1 cellular context compared by ENCODE assay signal in the genomic region with DNA sequence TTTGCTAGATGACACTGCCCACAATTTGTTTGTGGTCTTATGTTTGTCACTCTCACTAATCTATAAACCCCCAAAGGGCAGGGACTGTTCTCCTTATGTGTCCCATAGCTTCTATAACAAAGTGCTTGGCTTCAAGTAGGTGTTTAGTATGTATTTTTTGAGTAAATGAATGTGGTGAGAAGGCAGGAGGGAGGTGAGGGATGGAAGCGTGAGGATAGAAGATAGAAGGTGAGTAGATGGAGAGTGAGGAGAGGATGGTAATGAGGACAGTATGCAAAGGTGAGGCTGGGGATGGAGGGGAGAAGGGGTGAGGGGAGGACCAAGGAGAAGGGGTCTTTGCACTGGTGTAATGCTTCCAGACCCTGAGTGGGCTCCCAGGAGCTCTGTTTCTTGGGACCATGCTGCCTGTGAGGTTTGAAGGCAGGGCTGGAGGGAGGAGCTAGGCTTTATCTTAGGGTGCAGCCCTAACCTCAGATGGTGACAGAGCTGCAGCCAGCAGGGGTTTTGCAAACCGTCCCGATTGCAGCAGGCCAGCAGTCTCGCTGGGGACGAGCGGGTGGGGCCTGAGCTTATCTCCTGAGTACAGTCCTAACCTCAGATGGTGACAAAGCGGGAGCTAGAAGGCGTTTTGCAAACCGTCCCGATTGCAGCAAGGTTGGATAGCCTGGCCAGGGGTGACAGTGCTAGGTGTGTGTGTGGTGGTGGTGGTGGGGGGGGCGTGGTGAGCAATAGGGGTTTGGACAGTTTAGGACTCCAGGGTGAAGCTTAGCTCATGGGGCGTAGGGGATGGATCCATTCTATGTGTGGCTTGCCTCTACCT.
TF ChIP-seq lines count a peak whose summit lies in the region.

No MANE protein-coding gene starts in this region.

TF ChIP-seq in K562, 482 proteins besides CTCF, POLR2A, EP300 and RAD21 (continued from another document and continues in another):
- TF ChIP-seq, protein P1, sequence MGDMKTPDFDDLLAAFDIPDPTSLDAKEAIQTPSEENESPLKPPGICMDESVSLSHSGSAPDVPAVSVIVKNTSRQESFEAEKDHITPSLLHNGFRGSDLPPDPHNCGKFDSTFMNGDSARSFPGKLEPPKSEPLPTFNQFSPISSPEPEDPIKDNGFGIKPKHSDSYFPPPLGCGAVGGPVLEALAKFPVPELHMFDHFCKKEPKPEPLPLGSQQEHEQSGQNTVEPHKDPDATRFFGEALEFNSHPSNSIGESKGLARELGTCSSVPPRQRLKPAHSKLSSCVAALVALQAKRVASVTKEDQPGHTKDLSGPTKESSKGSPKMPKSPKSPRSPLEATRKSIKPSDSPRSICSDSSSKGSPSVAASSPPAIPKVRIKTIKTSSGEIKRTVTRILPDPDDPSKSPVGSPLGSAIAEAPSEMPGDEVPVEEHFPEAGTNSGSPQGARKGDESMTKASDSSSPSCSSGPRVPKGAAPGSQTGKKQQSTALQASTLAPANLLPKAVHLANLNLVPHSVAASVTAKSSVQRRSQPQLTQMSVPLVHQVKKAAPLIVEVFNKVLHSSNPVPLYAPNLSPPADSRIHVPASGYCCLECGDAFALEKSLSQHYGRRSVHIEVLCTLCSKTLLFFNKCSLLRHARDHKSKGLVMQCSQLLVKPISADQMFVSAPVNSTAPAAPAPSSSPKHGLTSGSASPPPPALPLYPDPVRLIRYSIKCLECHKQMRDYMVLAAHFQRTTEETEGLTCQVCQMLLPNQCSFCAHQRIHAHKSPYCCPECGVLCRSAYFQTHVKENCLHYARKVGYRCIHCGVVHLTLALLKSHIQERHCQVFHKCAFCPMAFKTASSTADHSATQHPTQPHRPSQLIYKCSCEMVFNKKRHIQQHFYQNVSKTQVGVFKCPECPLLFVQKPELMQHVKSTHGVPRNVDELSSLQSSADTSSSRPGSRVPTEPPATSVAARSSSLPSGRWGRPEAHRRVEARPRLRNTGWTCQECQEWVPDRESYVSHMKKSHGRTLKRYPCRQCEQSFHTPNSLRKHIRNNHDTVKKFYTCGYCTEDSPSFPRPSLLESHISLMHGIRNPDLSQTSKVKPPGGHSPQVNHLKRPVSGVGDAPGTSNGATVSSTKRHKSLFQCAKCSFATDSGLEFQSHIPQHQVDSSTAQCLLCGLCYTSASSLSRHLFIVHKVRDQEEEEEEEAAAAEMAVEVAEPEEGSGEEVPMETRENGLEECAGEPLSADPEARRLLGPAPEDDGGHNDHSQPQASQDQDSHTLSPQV (IDR thresholded peaks at IDR 0.05) = no peak
- TF ChIP-seq ATF3 (IDR thresholded peaks at IDR 0.05) (peak; percentile 89), ATF3 (CRISPR knock-in tag; conservative IDR thresholded peaks at IDR 0.05) (peak; percentile 89), BHLHE40 (IDR thresholded peaks at IDR 0.05; ENCODE audit: low read length) (peak; percentile 85), FOXA1 (IDR thresholded peaks at IDR 0.05; ENCODE audit: borderline replicate concordance) (no peak), SMARCC2 (IDR thresholded peaks at IDR 0.05; ENCODE audit: low read depth) (peak; percentile 94), NR0B1 (IDR thresholded peaks at IDR 0.05; ENCODE audit: partially characterized antibody) (no peak), ZNF444 (CRISPR knock-in tag; IDR thresholded peaks at IDR 0.05) (no peak), TAF15 (IDR thresholded peaks at IDR 0.05; ENCODE audit: low read depth, low read length) (no peak), CCAR2 (IDR thresholded peaks at IDR 0.05; ENCODE audit: low read depth, low read length) (no peak), ESRRA (IDR thresholded peaks at IDR 0.05; ENCODE audit: borderline replicate concordance, low read depth) (peak; percentile 96; the same call in 1 of the 2 replicates), TCF7 (IDR thresholded peaks at IDR 0.05; ENCODE audit: borderline replicate concordance) (0 out of 2 replicates have a peak, but pooled peaks have one; percentile 68), TRIM24 (IDR thresholded peaks at IDR 0.05) (peak; percentile 96 to 97), RBM14 (IDR thresholded peaks at IDR 0.05; ENCODE audit: borderline replicate concordance, insufficient read depth, low read depth, low read length) (no peak), RFX5 (IDR thresholded peaks at IDR 0.05; ENCODE audit: low read depth, low read length) (no peak), TEAD2 (tag; IDR thresholded peaks at IDR 0.05) (no peak), SETDB1 (IDR thresholded peaks at IDR 0.05; ENCODE audit: low read length) (no peak), MCM5 (IDR thresholded peaks at IDR 0.05; ENCODE audit: low read depth) (no peak), PTTG1 (tag; IDR thresholded peaks at IDR 0.05; ENCODE audit: low read depth) (no peak), NR3C1 (CRISPR knock-in tag; IDR thresholded peaks at IDR 0.05) (no peak), FOXK1 (CRISPR knock-in tag; IDR thresholded peaks at IDR 0.05; ENCODE audit: borderline replicate concordance) (peak; percentile 53; the same call in 1 of the 2 replicates), MAFK (IDR thresholded peaks at IDR 0.05; ENCODE audit: low read length) (peak; percentile 48), ARID3A (IDR thresholded peaks at IDR 0.05; ENCODE audit: borderline replicate concordance, low read depth, low read length) (no peak), ZNF140 (CRISPR knock-in tag; IDR thresholded peaks at IDR 0.05) (no peak), POLR2B (IDR thresholded peaks at IDR 0.05; ENCODE audit: low read depth, partially characterized antibody) (no peak), SAFB2 (IDR thresholded peaks at IDR 0.05; ENCODE audit: borderline replicate concordance, low read depth, low read length, severe bottlenecking) (no peak), CC2D1A (IDR thresholded peaks at IDR 0.05) (peak; percentile 91), TOE1 (IDR thresholded peaks at IDR 0.05; ENCODE audit: borderline replicate concordance) (peak; percentile 81; the same call in 1 of the 2 replicates), TOE1 (CRISPR knock-in tag; IDR thresholded peaks at IDR 0.05; ENCODE audit: borderline replicate concordance, low read depth) (no peak), EP400 (IDR thresholded peaks at IDR 0.05) (peak; percentile 48; the same call in 1 of the 2 replicates), ZNF253 (CRISPR knock-in tag; conservative IDR thresholded peaks at IDR 0.05) (no peak)
- TF ChIP-seq, protein P2, sequence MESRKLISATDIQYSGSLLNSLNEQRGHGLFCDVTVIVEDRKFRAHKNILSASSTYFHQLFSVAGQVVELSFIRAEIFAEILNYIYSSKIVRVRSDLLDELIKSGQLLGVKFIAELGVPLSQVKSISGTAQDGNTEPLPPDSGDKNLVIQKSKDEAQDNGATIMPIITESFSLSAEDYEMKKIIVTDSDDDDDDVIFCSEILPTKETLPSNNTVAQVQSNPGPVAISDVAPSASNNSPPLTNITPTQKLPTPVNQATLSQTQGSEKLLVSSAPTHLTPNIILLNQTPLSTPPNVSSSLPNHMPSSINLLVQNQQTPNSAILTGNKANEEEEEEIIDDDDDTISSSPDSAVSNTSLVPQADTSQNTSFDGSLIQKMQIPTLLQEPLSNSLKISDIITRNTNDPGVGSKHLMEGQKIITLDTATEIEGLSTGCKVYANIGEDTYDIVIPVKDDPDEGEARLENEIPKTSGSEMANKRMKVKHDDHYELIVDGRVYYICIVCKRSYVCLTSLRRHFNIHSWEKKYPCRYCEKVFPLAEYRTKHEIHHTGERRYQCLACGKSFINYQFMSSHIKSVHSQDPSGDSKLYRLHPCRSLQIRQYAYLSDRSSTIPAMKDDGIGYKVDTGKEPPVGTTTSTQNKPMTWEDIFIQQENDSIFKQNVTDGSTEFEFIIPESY (CRISPR knock-in tag; IDR thresholded peaks at IDR 0.05) = peak; percentile 92
- TF ChIP-seq, protein P3, sequence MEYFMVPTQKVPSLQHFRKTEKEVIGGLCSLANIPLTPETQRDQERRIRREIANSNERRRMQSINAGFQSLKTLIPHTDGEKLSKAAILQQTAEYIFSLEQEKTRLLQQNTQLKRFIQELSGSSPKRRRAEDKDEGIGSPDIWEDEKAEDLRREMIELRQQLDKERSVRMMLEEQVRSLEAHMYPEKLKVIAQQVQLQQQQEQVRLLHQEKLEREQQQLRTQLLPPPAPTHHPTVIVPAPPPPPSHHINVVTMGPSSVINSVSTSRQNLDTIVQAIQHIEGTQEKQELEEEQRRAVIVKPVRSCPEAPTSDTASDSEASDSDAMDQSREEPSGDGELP (CRISPR knock-in tag; IDR thresholded peaks at IDR 0.05; ENCODE audit: borderline replicate concordance) = peak; percentile 96
- TF ChIP-seq, protein P4, sequence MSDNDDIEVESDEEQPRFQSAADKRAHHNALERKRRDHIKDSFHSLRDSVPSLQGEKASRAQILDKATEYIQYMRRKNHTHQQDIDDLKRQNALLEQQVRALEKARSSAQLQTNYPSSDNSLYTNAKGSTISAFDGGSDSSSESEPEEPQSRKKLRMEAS (CRISPR knock-in tag; IDR thresholded peaks at IDR 0.05) = peak; percentile 96
- TF ChIP-seq, protein P5, sequence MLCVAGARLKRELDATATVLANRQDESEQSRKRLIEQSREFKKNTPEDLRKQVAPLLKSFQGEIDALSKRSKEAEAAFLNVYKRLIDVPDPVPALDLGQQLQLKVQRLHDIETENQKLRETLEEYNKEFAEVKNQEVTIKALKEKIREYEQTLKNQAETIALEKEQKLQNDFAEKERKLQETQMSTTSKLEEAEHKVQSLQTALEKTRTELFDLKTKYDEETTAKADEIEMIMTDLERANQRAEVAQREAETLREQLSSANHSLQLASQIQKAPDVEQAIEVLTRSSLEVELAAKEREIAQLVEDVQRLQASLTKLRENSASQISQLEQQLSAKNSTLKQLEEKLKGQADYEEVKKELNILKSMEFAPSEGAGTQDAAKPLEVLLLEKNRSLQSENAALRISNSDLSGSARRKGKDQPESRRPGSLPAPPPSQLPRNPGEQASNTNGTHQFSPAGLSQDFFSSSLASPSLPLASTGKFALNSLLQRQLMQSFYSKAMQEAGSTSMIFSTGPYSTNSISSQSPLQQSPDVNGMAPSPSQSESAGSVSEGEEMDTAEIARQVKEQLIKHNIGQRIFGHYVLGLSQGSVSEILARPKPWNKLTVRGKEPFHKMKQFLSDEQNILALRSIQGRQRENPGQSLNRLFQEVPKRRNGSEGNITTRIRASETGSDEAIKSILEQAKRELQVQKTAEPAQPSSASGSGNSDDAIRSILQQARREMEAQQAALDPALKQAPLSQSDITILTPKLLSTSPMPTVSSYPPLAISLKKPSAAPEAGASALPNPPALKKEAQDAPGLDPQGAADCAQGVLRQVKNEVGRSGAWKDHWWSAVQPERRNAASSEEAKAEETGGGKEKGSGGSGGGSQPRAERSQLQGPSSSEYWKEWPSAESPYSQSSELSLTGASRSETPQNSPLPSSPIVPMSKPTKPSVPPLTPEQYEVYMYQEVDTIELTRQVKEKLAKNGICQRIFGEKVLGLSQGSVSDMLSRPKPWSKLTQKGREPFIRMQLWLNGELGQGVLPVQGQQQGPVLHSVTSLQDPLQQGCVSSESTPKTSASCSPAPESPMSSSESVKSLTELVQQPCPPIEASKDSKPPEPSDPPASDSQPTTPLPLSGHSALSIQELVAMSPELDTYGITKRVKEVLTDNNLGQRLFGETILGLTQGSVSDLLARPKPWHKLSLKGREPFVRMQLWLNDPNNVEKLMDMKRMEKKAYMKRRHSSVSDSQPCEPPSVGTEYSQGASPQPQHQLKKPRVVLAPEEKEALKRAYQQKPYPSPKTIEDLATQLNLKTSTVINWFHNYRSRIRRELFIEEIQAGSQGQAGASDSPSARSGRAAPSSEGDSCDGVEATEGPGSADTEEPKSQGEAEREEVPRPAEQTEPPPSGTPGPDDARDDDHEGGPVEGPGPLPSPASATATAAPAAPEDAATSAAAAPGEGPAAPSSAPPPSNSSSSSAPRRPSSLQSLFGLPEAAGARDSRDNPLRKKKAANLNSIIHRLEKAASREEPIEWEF (CRISPR knock-in tag; IDR thresholded peaks at IDR 0.05) = no peak
- TF ChIP-seq, protein P6, sequence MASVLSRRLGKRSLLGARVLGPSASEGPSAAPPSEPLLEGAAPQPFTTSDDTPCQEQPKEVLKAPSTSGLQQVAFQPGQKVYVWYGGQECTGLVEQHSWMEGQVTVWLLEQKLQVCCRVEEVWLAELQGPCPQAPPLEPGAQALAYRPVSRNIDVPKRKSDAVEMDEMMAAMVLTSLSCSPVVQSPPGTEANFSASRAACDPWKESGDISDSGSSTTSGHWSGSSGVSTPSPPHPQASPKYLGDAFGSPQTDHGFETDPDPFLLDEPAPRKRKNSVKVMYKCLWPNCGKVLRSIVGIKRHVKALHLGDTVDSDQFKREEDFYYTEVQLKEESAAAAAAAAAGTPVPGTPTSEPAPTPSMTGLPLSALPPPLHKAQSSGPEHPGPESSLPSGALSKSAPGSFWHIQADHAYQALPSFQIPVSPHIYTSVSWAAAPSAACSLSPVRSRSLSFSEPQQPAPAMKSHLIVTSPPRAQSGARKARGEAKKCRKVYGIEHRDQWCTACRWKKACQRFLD (CRISPR knock-in tag; IDR thresholded peaks at IDR 0.05) = peak; percentile 94
- TF ChIP-seq, protein P7, sequence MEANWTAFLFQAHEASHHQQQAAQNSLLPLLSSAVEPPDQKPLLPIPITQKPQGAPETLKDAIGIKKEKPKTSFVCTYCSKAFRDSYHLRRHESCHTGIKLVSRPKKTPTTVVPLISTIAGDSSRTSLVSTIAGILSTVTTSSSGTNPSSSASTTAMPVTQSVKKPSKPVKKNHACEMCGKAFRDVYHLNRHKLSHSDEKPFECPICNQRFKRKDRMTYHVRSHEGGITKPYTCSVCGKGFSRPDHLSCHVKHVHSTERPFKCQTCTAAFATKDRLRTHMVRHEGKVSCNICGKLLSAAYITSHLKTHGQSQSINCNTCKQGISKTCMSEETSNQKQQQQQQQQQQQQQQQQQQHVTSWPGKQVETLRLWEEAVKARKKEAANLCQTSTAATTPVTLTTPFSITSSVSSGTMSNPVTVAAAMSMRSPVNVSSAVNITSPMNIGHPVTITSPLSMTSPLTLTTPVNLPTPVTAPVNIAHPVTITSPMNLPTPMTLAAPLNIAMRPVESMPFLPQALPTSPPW (CRISPR knock-in tag; IDR thresholded peaks at IDR 0.05) = peak; percentile 94
